Comparison of ENCODE assay signal across 22 cellular contexts in genomic region chr16:56918467-56919012, GRCh38.
A peak's percentile ranks its signal among the peaks of the same experiment; 100 is the strongest.
DNase-seq lines count a peak whose midpoint lies in the region; ATAC-seq and TF ChIP-seq lines count a peak whose summit lies in the region.
"Had no signal": no experiment of that assay in that cellular context is flagged by ENCODE, and none has a peak within 500 bp of the region (broad histone marks: within the 10 kb centered on the region; RNA-seq: fewer than 3 reads in every experiment).

No MANE protein-coding gene starts in this region.

- DNase-seq in memory B cell (ENCODE audit: low spot score in 2 of 2) = no peak
- DNase-seq in retina = peak; percentile 15
- DNase-seq in stimulated activated CD4-positive, alpha-beta T cell treated with anti-CD3 and anti-CD28 coated beads, Interleukin-4, amount 100 ng/mL, for 4 hours = no peak
- no peak for DNase-seq in DMS153 (lab: John Stamatoyannopoulos, UW)
- DNase-seq: activated CD4-positive, alpha-beta T cell treated with anti-CD3 and anti-CD28 coated beads for 36 hours; CD8-positive, alpha-beta T cell; effector CD4-positive, alpha-beta T cell; GF-D8; kidney; NCI-H1694 treated with DMSO at 0.1 percent for 48 hours; NCI-H526; OCI-M1; Right ventricle myocardium superior; stimulated activated CD4-positive, alpha-beta T cell treated with anti-CD3 and anti-CD28 coated beads, Interleukin-1b, Interleukin-23, amount 100 ng/mL, for 48 hours; stimulated activated naive CD4-positive, alpha-beta T cell treated with Interleukin-2 at 50 U/mL for 16 hours had no signal

- H3K27ac Mint-ChIP-seq in memory B cell = peak overlapping the region; percentile 99
- H3K27ac Mint-ChIP-seq: activated CD4-positive, alpha-beta T cell treated with anti-CD3 and anti-CD28 coated beads for 36 hours; activated naive CD8-positive, alpha-beta T cell; CD8-positive, alpha-beta T cell had no signal

- H3K9me2 ChIP-seq in SU-DHL-6 (replicated peaks; ENCODE audit: insufficient read depth, low read length) = no peaks in the 10 kb centered on the region

- no peak overlapping the region for H3K4me3 ChIP-seq in KMS-11 (IDR thresholded peaks at IDR 0.05; ENCODE audit: insufficient read depth, low read depth, low read length)
- H3K4me3 ChIP-seq in SU-DHL-6 (ENCODE audit: insufficient read depth, low read length, poor library complexity, severe bottlenecking) = no peak overlapping the region
- H3K4me3 ChIP-seq: esophagus muscularis mucosa, thoracic aorta had no signal

- no peak overlapping the region for H2AFZ ChIP-seq in KMS-11 (ENCODE audit: low read depth)
- no peak overlapping the region for H2AFZ ChIP-seq in SU-DHL-6 (ENCODE audit: low read depth, low read length, severe bottlenecking)

- H3K36me3 Mint-ChIP-seq in memory B cell = peaks cover 6% of the 10 kb centered on the region
- H3K36me3 Mint-ChIP-seq: activated naive CD8-positive, alpha-beta T cell; CD8-positive, alpha-beta T cell had no signal

- H3F3A ChIP-seq in SU-DHL-6 (ENCODE audit: insufficient read depth) = peaks cover 18% of the 10 kb centered on the region

- ATAC-seq in memory B cell (ENCODE audit: low read depth) (no peak), GM19328 (IDR thresholded peaks at IDR 0.05; ENCODE audit: unreplicated experiment) (no peak)
- ATAC-seq: activated CD4-positive, alpha-beta T cell treated with anti-CD3 and anti-CD28 coated beads for 36 hours; CD8-positive, alpha-beta T cell; HCT116 had no signal

- no peaks in the 10 kb centered on the region for H3K79me2 ChIP-seq in KMS-11 (ENCODE audit: insufficient read depth, low read depth)
- H3K79me2 ChIP-seq in SU-DHL-6 (ENCODE audit: insufficient read depth, low read length) = no peaks in the 10 kb centered on the region

- peak overlapping the region; percentile 74 for H3K4me3 Mint-ChIP-seq in memory B cell
- H3K4me3 Mint-ChIP-seq: activated CD4-positive, alpha-beta T cell treated with anti-CD3 and anti-CD28 coated beads for 36 hours; activated naive CD8-positive, alpha-beta T cell; CD8-positive, alpha-beta T cell had no signal

- H4K20me1 ChIP-seq in KMS-11 (ENCODE audit: insufficient read depth) (no peaks in the 10 kb centered on the region), SU-DHL-6 (ENCODE audit: low read depth, low read length) (no peaks in the 10 kb centered on the region)

- no peak overlapping the region for H3K9ac ChIP-seq in KMS-11
- H3K9ac ChIP-seq in SU-DHL-6 (ENCODE audit: low read length) = no peak overlapping the region

- peaks cover 61% of the 10 kb centered on the region for H3K4me1 Mint-ChIP-seq in memory B cell

- H3K4me1 ChIP-seq in KMS-11 (ENCODE audit: low read depth, poor library complexity, severe bottlenecking) = peaks cover 61% of the 10 kb centered on the region

- H3K36me3 ChIP-seq in KMS-11 (ENCODE audit: insufficient read depth) (no peaks in the 10 kb centered on the region), SU-DHL-6 (ENCODE audit: low read length) (no peaks in the 10 kb centered on the region)
- H3K36me3 ChIP-seq: esophagus muscularis mucosa, thoracic aorta had no signal

- H3K9me3 Mint-ChIP-seq in memory B cell = peaks cover 11% of the 10 kb centered on the region
- H3K9me3 Mint-ChIP-seq: CD8-positive, alpha-beta T cell had no signal

- no peaks in the 10 kb centered on the region for H3K27me3 Mint-ChIP-seq in memory B cell
- H3K27me3 Mint-ChIP-seq: activated CD4-positive, alpha-beta T cell treated with anti-CD3 and anti-CD28 coated beads for 36 hours; activated naive CD8-positive, alpha-beta T cell had no signal

- H3K27ac ChIP-seq in KMS-11 = peak overlapping the region; percentile 84; the same call in 1 of the 2 replicates
- peak overlapping the region; percentile 80; the same call in 1 of the 2 replicates for H3K27ac ChIP-seq in SU-DHL-6 (ENCODE audit: low read depth, low read length)
- H3K27ac ChIP-seq: esophagus muscularis mucosa, thoracic aorta had no signal

- H3K4me2 ChIP-seq in KMS-11 (peak overlapping the region; percentile 95; the same call in 1 of the 2 replicates), SU-DHL-6 (ENCODE audit: low read depth, low read length, poor library complexity, severe bottlenecking) (no peak overlapping the region)

- H3K27me3 ChIP-seq in KMS-11 (ENCODE audit: insufficient read depth, low read depth) (no peaks in the 10 kb centered on the region), SU-DHL-6 (ENCODE audit: low read length) (no peaks in the 10 kb centered on the region)

- H3K9me3 ChIP-seq in SU-DHL-6 (ENCODE audit: insufficient read depth, low read length) = no peaks in the 10 kb centered on the region
- H3K9me3 ChIP-seq: esophagus muscularis mucosa, thoracic aorta had no signal

- TF ChIP-seq CTCF in KMS-11 (conservative IDR thresholded peaks at IDR 0.05; ENCODE audit: low read depth, low read length) (no peak), SU-DHL-6 (IDR thresholded peaks at IDR 0.05; ENCODE audit: insufficient read depth, low read length, poor library complexity, severe bottlenecking) (no peak)
